Comparison of ENCODE assay signal across 1 cellular context in the genomic region with DNA sequence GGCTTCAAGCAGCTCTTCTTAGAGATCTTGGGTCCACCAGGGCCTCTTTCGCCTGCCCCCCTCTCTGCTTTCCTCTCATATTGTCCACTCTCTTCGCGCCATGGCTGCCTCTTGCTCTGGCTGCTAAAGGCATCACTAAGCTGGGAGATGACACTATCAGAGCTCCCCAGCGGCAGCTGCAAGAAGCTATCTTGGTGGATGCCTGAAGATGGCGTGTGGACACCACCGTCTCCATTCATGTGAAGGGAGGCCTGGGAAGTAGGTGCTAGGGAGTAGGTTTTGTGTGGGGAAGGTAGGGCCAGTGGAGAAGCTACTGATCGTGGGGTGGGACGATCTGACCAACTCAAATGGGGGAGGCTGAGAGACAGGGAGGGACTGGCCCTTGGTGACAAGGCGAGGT.
TF ChIP-seq lines count a peak whose summit lies in the region.

No MANE protein-coding gene starts in this region.

TF ChIP-seq in HepG2, 621 proteins besides CTCF, POLR2A, EP300 and RAD21:
- peak; percentile 62 for TF ChIP-seq STAG1 (CRISPR knock-in tag; IDR thresholded peaks at IDR 0.05)
- 0 out of 2 replicates have a peak, but pooled peaks have one; percentile 16 for TF ChIP-seq ARID2 (CRISPR knock-in tag; IDR thresholded peaks at IDR 0.05; ENCODE audit: borderline replicate concordance)
- no peak for TF ChIP-seq ZNF781 (CRISPR knock-in tag; IDR thresholded peaks at IDR 0.05; ENCODE audit: borderline replicate concordance, not compliant biosample characterization)
- TF ChIP-seq, protein P1, sequence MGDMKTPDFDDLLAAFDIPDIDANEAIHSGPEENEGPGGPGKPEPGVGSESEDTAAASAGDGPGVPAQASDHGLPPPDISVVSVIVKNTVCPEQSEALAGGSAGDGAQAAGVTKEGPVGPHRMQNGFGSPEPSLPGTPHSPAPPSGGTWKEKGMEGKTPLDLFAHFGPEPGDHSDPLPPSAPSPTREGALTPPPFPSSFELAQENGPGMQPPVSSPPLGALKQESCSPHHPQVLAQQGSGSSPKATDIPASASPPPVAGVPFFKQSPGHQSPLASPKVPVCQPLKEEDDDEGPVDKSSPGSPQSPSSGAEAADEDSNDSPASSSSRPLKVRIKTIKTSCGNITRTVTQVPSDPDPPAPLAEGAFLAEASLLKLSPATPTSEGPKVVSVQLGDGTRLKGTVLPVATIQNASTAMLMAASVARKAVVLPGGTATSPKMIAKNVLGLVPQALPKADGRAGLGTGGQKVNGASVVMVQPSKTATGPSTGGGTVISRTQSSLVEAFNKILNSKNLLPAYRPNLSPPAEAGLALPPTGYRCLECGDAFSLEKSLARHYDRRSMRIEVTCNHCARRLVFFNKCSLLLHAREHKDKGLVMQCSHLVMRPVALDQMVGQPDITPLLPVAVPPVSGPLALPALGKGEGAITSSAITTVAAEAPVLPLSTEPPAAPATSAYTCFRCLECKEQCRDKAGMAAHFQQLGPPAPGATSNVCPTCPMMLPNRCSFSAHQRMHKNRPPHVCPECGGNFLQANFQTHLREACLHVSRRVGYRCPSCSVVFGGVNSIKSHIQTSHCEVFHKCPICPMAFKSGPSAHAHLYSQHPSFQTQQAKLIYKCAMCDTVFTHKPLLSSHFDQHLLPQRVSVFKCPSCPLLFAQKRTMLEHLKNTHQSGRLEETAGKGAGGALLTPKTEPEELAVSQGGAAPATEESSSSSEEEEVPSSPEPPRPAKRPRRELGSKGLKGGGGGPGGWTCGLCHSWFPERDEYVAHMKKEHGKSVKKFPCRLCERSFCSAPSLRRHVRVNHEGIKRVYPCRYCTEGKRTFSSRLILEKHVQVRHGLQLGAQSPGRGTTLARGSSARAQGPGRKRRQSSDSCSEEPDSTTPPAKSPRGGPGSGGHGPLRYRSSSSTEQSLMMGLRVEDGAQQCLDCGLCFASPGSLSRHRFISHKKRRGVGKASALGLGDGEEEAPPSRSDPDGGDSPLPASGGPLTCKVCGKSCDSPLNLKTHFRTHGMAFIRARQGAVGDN (CRISPR knock-in tag; IDR thresholded peaks at IDR 0.05): 0 out of 2 replicates have a peak, but pooled peaks have one; percentile 9
- TF ChIP-seq TAF1 (CRISPR knock-in tag; IDR thresholded peaks at IDR 0.05): no peak
- no peak for TF ChIP-seq DNMT1 (CRISPR knock-in tag; IDR thresholded peaks at IDR 0.05)
